ENCODE assay signal across 11 cellular contexts in the genomic region with DNA sequence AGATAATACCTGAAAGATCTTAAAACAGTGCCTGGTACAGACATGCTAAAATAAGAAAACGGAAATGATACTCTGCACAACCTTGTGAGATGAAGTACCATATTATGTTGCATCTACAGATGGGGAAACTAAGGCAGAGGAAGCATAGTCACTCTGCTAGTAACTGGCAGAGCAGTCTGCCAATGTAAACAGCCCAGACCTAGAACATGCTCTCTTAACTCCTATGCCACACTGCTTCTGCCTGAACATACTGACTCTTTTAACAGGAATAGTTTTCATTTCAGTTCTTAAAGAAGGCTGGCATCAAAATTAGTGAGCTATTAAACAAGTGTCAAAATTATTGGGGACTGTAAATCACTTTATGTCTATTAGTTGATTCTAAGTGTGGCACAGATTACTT.
"Had no signal": no experiment of that assay in that cellular context is flagged by ENCODE, and none has a peak within 500 bp of the region (broad histone marks: within the 10 kb centered on the region; RNA-seq: fewer than 3 reads in every experiment).

No MANE protein-coding gene starts in this region.

- ATAC-seq: activated CD4-positive, CD25-positive, alpha-beta regulatory T cell treated with anti-CD3 and anti-CD28 coated beads, Interleukin-2, amount 50 U/mL, for 24 hours; activated naive CD8-positive, alpha-beta T cell treated with anti-CD3 and anti-CD28 coated beads, Interleukin-2, amount 50 U/mL, for 24 hours; body of pancreas had no signal

- H3K36me3 ChIP-seq: ascending aorta, SJSA1 had no signal

- H3K27ac ChIP-seq: body of pancreas, SJSA1 had no signal

- H3K4me3 Mint-ChIP-seq: activated CD8-positive, alpha-beta memory T cell treated with anti-CD3 and anti-CD28 coated beads, Interleukin-2, amount 10 ng/mL, durations not matched to agents 7 days and 5 days; activated naive CD8-positive, alpha-beta T cell treated with anti-CD3 and anti-CD28 coated beads, Interleukin-2, amount 50 U/mL, for 24 hours; activated T-cell treated with anti-CD3 and anti-CD28 coated beads, Interleukin-2, amount 50 U/mL, for 24 hours; activated T-helper 1 cell treated with anti-CD3 and anti-CD28 coated beads, Interleukin-12 subunit alpha, Interleukin-12 subunit beta, Interleukin-2, Interleukin-4 antibody, amounts not matched to agents 30 ng/mL and 10 ng/mL and 1 ng/mL, durations not matched to agents 14 hours and 24 hours and 36 hours had no signal

- DNase-seq: activated CD4-positive, alpha-beta T cell treated with anti-CD3 and anti-CD28 coated beads, Interleukin-2, amount 50 U/mL, for 4 hours; activated T-cell treated with anti-CD3 and anti-CD28 coated beads, Interleukin-2, amount 50 U/mL, for 24 hours; amniotic stem cell; MM.1S had no signal

- H3K4me3 ChIP-seq: ascending aorta, body of pancreas, SJSA1 had no signal

- H3K27me3 ChIP-seq: ascending aorta, body of pancreas, SJSA1 had no signal

- H3K27ac Mint-ChIP-seq: activated CD8-positive, alpha-beta memory T cell treated with anti-CD3 and anti-CD28 coated beads, Interleukin-2, amount 10 ng/mL, durations not matched to agents 7 days and 5 days; activated naive CD8-positive, alpha-beta T cell treated with anti-CD3 and anti-CD28 coated beads, Interleukin-2, amount 50 U/mL, for 24 hours; activated T-cell treated with anti-CD3 and anti-CD28 coated beads, Interleukin-2, amount 50 U/mL, for 24 hours; activated T-helper 1 cell treated with anti-CD3 and anti-CD28 coated beads, Interleukin-12 subunit alpha, Interleukin-12 subunit beta, Interleukin-2, Interleukin-4 antibody, amounts not matched to agents 30 ng/mL and 10 ng/mL and 1 ng/mL, durations not matched to agents 14 hours and 24 hours and 36 hours had no signal

- H3K4me1 ChIP-seq: ascending aorta had no signal

- H3K9me3 ChIP-seq: ascending aorta, body of pancreas, SJSA1 had no signal

- H3K27me3 Mint-ChIP-seq: activated naive CD8-positive, alpha-beta T cell treated with anti-CD3 and anti-CD28 coated beads, Interleukin-2, amount 50 U/mL, for 24 hours; activated T-cell treated with anti-CD3 and anti-CD28 coated beads, Interleukin-2, amount 50 U/mL, for 24 hours had no signal
